14 cellular contexts compared by ENCODE assay signal in the genomic region with DNA sequence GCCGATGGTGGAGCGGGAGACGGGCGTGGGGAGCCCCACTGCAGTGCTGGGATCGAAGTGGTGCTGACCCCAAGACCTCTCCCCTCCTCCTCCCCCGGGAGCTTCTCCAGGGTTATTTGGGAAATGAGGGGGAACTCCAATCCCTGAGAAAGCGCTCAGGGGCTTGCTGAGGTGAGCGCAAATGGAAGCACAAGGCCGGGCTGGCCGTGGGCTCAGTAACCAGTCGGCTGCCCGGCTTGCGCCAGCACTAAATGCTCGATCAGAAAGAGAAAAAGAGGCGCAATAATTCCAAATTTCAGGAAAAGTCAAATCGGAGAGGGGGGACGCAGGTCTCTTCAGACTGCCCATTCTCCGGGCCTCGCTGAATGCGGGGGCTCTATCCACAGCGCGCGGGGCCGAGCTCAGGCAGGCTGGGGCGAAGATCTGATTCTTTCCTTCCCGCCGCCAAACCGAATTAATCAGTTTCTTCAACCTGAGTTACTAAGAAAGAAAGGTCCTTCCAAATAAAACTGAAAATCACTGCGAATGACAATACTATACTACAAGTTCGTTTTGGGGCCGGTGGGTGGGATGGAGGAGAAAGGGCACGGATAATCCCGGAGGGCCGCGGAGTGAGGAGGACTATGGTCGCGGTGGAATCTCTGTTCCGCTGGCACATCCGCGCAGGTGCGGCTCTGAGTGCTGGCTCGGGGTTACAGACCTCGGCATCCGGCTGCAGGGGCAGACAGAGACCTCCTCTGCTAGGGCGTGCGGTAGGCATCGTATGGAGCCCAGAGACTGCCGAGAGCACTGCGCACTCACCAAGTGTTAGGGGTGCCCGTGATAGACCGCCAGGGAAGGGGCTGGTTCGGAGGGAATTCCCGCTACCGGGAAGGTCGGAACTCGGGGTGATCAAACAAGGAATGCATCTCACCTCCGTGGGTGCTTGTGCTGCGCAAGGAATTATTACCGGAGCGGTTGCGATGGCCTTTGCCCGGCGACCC. TPM values are rescaled to one million over a fixed set of nuclear protein-coding genes. Genes with fewer than 3 reads are reported as not detected.
DNase-seq lines count a peak whose midpoint lies in the region; ATAC-seq and TF ChIP-seq lines count a peak whose summit lies in the region.
"Had no signal": no experiment of that assay in that cellular context is flagged by ENCODE, and none has a peak within 500 bp of the region (broad histone marks: within the 10 kb centered on the region; RNA-seq: fewer than 3 reads in every experiment).

No MANE protein-coding gene starts in this region.

- no peak for TF ChIP-seq POLR2A in transverse colon (IDR thresholded peaks at IDR 0.05)

- H3K9me3 ChIP-seq in iPS-18c (ENCODE audit: control insufficient read depth, insufficient read depth, low read length): peaks cover 2% of the 10 kb centered on the region
- no peaks in the 10 kb centered on the region for H3K9me3 ChIP-seq in transverse colon

- H3K4me3 ChIP-seq in iPS-18c (ENCODE audit: insufficient read depth, low read depth, low read length): peak overlapping the region; percentile 42
- no peak overlapping the region for H3K4me3 ChIP-seq in transverse colon
- H3K4me3 ChIP-seq: lung had no signal

- POLR2A ChIA-PET in activated CD4-positive, alpha-beta T cell treated with anti-CD3 and anti-CD28 coated beads for 36 hours (lab: Charles Lee): interaction anchor here (0.8 kb wide), 1 partner anchor 9 kb away, joined by 3 read pairs; no protein-coding TSS in a partner anchor

- peak overlapping the region; percentile 24 for H3K27ac Mint-ChIP-seq in activated CD4-positive, alpha-beta T cell treated with anti-CD3 and anti-CD28 coated beads for 36 hours

- H3K27me3 Mint-ChIP-seq in activated CD4-positive, alpha-beta T cell treated with anti-CD3 and anti-CD28 coated beads for 36 hours: peaks cover 68% of the 10 kb centered on the region
- H3K27me3 Mint-ChIP-seq in activated T-cell treated with anti-CD3 and anti-CD28 coated beads, Interleukin-2, amount 50 U/mL, for 4 hours (ENCODE audit: low read depth): peaks cover 71% of the 10 kb centered on the region

- H3K36me3 Mint-ChIP-seq in activated CD4-positive, alpha-beta T cell treated with anti-CD3 and anti-CD28 coated beads for 36 hours (ENCODE audit: low read depth): no peaks in the 10 kb centered on the region
- no peaks in the 10 kb centered on the region for H3K36me3 Mint-ChIP-seq in activated T-cell treated with anti-CD3 and anti-CD28 coated beads, Interleukin-2, amount 50 U/mL, for 4 hours (ENCODE audit: insufficient read depth)

- WGBS in transverse colon (ENCODE audit: low coverage in 1 of 2), 2 donors: 20 to 33% methylated on average over 3 to 60 of the region's 63 CpGs

- CTCF ChIA-PET in activated CD4-positive, alpha-beta T cell treated with anti-CD3 and anti-CD28 coated beads for 36 hours (lab: Charles Lee): interaction anchor here (0.7 to 2.3 kb wide), 7 partner anchors 12 to 235 kb away, joined by 3 to 10 read pairs (median 4); no protein-coding TSS in a partner anchor

- in situ Hi-C loops in transverse colon (cut with MboI; ENCODE audit: low pct_ligation_motif_present in 1 of 4, low pct_unique_long_range_greater_than_20kb in 1 of 4, low sequenced_read_pairs in 3 of 4): no loop called here
- in situ Hi-C loops in GM13976 (cut with MboI; ENCODE audit: low sequenced_read_pairs, unreplicated experiment): no loop called here

- H3K27me3 ChIP-seq in transverse colon: peaks cover 93% of the 10 kb centered on the region

- no peak for ATAC-seq in activated CD4-positive, alpha-beta T cell treated with anti-CD3 and anti-CD28 coated beads for 36 hours
- peak in 1 of 2 donors; percentile 17 for ATAC-seq in activated T-cell treated with anti-CD3 and anti-CD28 coated beads, Interleukin-2, amount 50 U/mL, for 4 hours
- no peak for ATAC-seq in HG03135 (IDR thresholded peaks at IDR 0.05; ENCODE audit: unreplicated experiment)

- intact Hi-C loops in activated CD4-positive, alpha-beta T cell treated with anti-CD3 and anti-CD28 coated beads for 36 hours (cut with DNase I, micrococcal nuclease): loop anchor here in 1 of 2 experiments (5.0 kb wide), 1 partner anchor 468 kb away; a partner anchor contains a TSS
- intact Hi-C loops in transverse colon (cut with DNase I; ENCODE audit: low total_unique reads): no loop called here

- TF ChIP-seq CTCF in transverse colon (IDR thresholded peaks at IDR 0.05): no peak
- no peak for TF ChIP-seq CTCF in GM13976 (IDR thresholded peaks at IDR 0.05; ENCODE audit: borderline replicate concordance, control extremely low read depth, extremely low read depth, insufficient read depth, missing control alignments)

- no peaks in the 10 kb centered on the region for H3K9me3 Mint-ChIP-seq in activated CD4-positive, alpha-beta T cell treated with anti-CD3 and anti-CD28 coated beads for 36 hours (ENCODE audit: low read depth)
- H3K9me3 Mint-ChIP-seq in activated T-cell treated with anti-CD3 and anti-CD28 coated beads, Interleukin-2, amount 50 U/mL, for 4 hours: peaks cover 4% of the 10 kb centered on the region

- peaks cover 29% of the 10 kb centered on the region for H3K4me1 Mint-ChIP-seq in activated CD4-positive, alpha-beta T cell treated with anti-CD3 and anti-CD28 coated beads for 36 hours
- peaks cover 39% of the 10 kb centered on the region for H3K4me1 Mint-ChIP-seq in activated T-cell treated with anti-CD3 and anti-CD28 coated beads, Interleukin-2, amount 50 U/mL, for 4 hours (ENCODE audit: low read depth)

- peak; percentile 55 for DNase-seq in activated CD4-positive, alpha-beta T cell treated with anti-CD3 and anti-CD28 coated beads for 36 hours
- DNase-seq in activated CD4-positive, alpha-beta T cell treated with anti-CD3 and anti-CD28 coated beads for 1 hour: no peak
- peak; percentile 24 for DNase-seq in activated T-cell treated with anti-CD3 and anti-CD28 coated beads, Interleukin-2, amount 50 U/mL, for 4 hours
- peak in 4 of 6 experiments; percentile 9 to 38 (median 23) for DNase-seq in stimulated activated naive CD4-positive, alpha-beta T cell (lab: John Stamatoyannopoulos, UW)
- DNase-seq in transverse colon (no peak), GM13976 (ENCODE audit: low spot score) (no peak)
- DNase-seq: 8988T; DND-41; NK-92 treated with Interleukin-12 subunit alpha and Interleukin-12 subunit beta, amount 100 ng/mL, for 24 hours had no signal

- TF ChIP-seq EP300 in transverse colon (IDR thresholded peaks at IDR 0.05; ENCODE audit: low read depth): no peak

- no peak overlapping the region for H3K27ac ChIP-seq in transverse colon

- peak overlapping the region; percentile 49 for H3K4me3 Mint-ChIP-seq in activated CD4-positive, alpha-beta T cell treated with anti-CD3 and anti-CD28 coated beads for 36 hours
- H3K4me3 Mint-ChIP-seq in activated T-cell treated with anti-CD3 and anti-CD28 coated beads, Interleukin-2, amount 50 U/mL, for 4 hours: peak overlapping the region; percentile 47

- H3K36me3 ChIP-seq in transverse colon: no peaks in the 10 kb centered on the region

- peaks cover 10 to 29% (median 17%) of the 10 kb centered on the region in 4 donors for H3K4me1 ChIP-seq in transverse colon

RNA-seq across cellular contexts. Expression of a gene that starts 4.2 kb away (rescaled TPM):
- under 1 TPM; 0.85 to 0.86 TPM for total RNA-seq in activated CD4-positive, alpha-beta T cell treated with anti-CD3 and anti-CD28 coated beads for 36 hours
- total RNA-seq in activated T-cell treated with anti-CD3 and anti-CD28 coated beads, Interleukin-2, amount 50 U/mL, for 4 hours: 1 to 10 TPM in 1 of 3 donors, under 1 TPM in 2; 0.73 to 1.1 (median 0.99) TPM
- not detected for total RNA-seq in transverse colon
- total RNA-seq: dermis microvascular lymphatic vessel endothelial cell had no signal

RNA-seq across cellular contexts. Expression of a gene that starts 30.2 kb away (rescaled TPM):
- under 1 TPM in 1 of 2 experiments, not detected in 1; 0.09 TPM for total RNA-seq in activated CD4-positive, alpha-beta T cell treated with anti-CD3 and anti-CD28 coated beads for 36 hours
- under 1 TPM; 0.08 to 0.47 (median 0.25) TPM for total RNA-seq in activated T-cell treated with anti-CD3 and anti-CD28 coated beads, Interleukin-2, amount 50 U/mL, for 4 hours
- not detected for total RNA-seq in transverse colon
- total RNA-seq: dermis microvascular lymphatic vessel endothelial cell, renal cortical epithelial cell had no signal

Comparison
In these comparisons a context has a peak if more than half of its experiments do, and no peak if none do; other contexts are left out.
1. DNase-seq: peak in activated CD4-positive, alpha-beta T cell treated with anti-CD3 and anti-CD28 coated beads for 36 hours (single experiment), activated T-cell treated with anti-CD3 and anti-CD28 coated beads, Interleukin-2, amount 50 U/mL, for 4 hours (single experiment) and stimulated activated naive CD4-positive, alpha-beta T cell (4 of 6); none in activated CD4-positive, alpha-beta T cell treated with anti-CD3 and anti-CD28 coated beads for 1 hour (single experiment), transverse colon (single experiment) and GM13976 (single experiment).